Comparison of ENCODE assay signal across 9 cellular contexts in the genomic region with DNA sequence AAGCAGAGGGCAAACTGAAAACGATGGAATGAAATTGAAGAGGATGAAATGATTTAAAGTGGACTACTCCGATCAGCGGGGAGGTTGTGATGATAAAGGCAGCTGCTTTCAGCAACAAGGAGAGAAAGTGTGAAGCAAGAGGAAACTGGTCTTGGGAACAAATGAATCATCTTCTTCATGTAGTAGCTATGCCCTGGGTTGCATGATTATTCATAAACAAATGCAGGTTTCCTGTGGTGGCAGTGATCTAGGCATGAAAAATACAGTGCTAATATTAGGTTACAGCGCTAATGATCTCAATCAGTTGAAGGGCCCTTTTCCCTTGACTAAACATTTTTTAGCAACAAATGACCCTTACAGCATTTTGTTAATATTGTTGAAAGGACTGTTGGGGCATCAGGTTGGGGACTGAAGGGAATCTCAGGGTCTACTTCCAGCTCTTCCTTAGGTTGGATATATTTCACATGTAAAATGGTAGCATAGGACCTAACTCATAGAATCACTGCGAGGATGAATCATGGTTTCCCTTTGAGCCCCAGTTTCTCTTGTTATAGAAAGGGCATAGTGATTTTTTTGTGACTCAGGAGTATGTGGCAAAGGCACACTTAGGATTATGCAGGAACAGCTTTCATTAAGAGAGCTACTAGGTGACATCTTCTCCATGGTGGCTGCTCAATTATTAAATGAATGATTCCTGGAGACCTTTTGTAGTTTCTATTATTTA. TPM values are rescaled to one million over a fixed set of nuclear protein-coding genes. Genes with fewer than 3 reads are reported as not detected.
A peak's percentile ranks its signal among the peaks of the same experiment; 100 is the strongest.
DNase-seq lines count a peak whose midpoint lies in the region; ATAC-seq, FAIRE-seq and TF ChIP-seq lines count a peak whose summit lies in the region.
"Had no signal": no experiment of that assay in that cellular context is flagged by ENCODE, and none has a peak within 500 bp of the region (broad histone marks: within the 10 kb centered on the region; RNA-seq: fewer than 3 reads in every experiment).

No MANE protein-coding gene starts in this region.

- CTCF ChIA-PET in A549 (lab: Yijun Ruan, JAX), result interaction anchor here (1.1 to 1.4 kb wide), 3 partner anchors 9 to 209 kb away, joined by 3 to 9 read pairs (median 3); no protein-coding TSS in a partner anchor
- CTCF ChIA-PET in HEK293T (lab: Yijun Ruan, JAX), result interaction anchor here (0.6 to 1.5 kb wide), 4 partner anchors 13 to 264 kb away, joined by 3 to 5 read pairs (median 3); a partner anchor contains a TSS

- no peaks in the 10 kb centered on the region for H3K9me3 ChIP-seq in A549
- H3K9me3 ChIP-seq: adrenal gland had no signal

- no peak for TF ChIP-seq EP300 in A549 (IDR thresholded peaks at IDR 0.05)

- TF ChIP-seq RAD21 in A549 (conservative IDR thresholded peaks at IDR 0.05 in 1 of 2, IDR thresholded peaks at IDR 0.05 in 1 of 2), result no peak

- H3K4me3 Mint-ChIP-seq in activated T-cell treated with anti-CD3 and anti-CD28 coated beads, Interleukin-2, amount 50 U/mL, for 24 hours, result peak overlapping the region; percentile 74

- peaks cover 3% of the 10 kb centered on the region for H3K36me3 Mint-ChIP-seq in activated T-cell treated with anti-CD3 and anti-CD28 coated beads, Interleukin-2, amount 50 U/mL, for 24 hours (ENCODE audit: low read depth)

- no peak for TF ChIP-seq POLR2A in A549 (IDR thresholded peaks at IDR 0.05; ENCODE audit: low read length)

- DNase-seq in A549 (ENCODE audit: low read depth in 1 of 2, low spot score in 1 of 2), result no peak
- DNase-seq in activated T-cell treated with anti-CD3 and anti-CD28 coated beads, Interleukin-2, amount 50 U/mL, for 24 hours, result no peak
- DNase-seq in hepatic stellate cell (ENCODE audit: low spot score), result peak; percentile 57
- DNase-seq in HEK293T (ENCODE audit: extremely low spot score), result no peak
- DNase-seq in GOT3 (lab: John Stamatoyannopoulos, UW), result no peak

- H3K4me3 ChIP-seq in A549, result no peak overlapping the region

- WGBS in A549 (ENCODE audit: missing lambda C conversion rate), result 77% methylated on average over 5 of the region's 5 CpGs

- POLR2A ChIA-PET in A549 (lab: Yijun Ruan, JAX), result no interaction called here
- POLR2A ChIA-PET in HEK293T (lab: Yijun Ruan, JAX), result no interaction called here

- peaks cover 44% of the 10 kb centered on the region for H3K4me1 Mint-ChIP-seq in activated T-cell treated with anti-CD3 and anti-CD28 coated beads, Interleukin-2, amount 50 U/mL, for 24 hours (ENCODE audit: low read depth)

- H3K9me3 Mint-ChIP-seq in activated T-cell treated with anti-CD3 and anti-CD28 coated beads, Interleukin-2, amount 50 U/mL, for 24 hours, result no peaks in the 10 kb centered on the region

- peak overlapping the region; percentile 76 for H3K27ac Mint-ChIP-seq in activated T-cell treated with anti-CD3 and anti-CD28 coated beads, Interleukin-2, amount 50 U/mL, for 24 hours

- H3K4me1 ChIP-seq in A549, result peaks cover 15% of the 10 kb centered on the region; the same call in 2 of the 3 replicates

- H3K4me2 ChIP-seq in A549, result peak overlapping the region; percentile 17; the same call in 1 of the 3 replicates

- ATAC-seq in A549 (no peak), GM18519 (IDR thresholded peaks at IDR 0.05; ENCODE audit: low FRiP score, unreplicated experiment) (peak; percentile 39), HG03442 (IDR thresholded peaks at IDR 0.05; ENCODE audit: unreplicated experiment) (peak; percentile 61), HG03457 (IDR thresholded peaks at IDR 0.05; ENCODE audit: unreplicated experiment) (no peak)

- TF ChIP-seq CTCF in A549 (IDR thresholded peaks at IDR 0.05), result no peak

- no peak overlapping the region for H3K27ac ChIP-seq in A549

- FAIRE-seq in A549 (lab: Jason Lieb, UNC), result no peak

- H3K27me3 Mint-ChIP-seq in activated T-cell treated with anti-CD3 and anti-CD28 coated beads, Interleukin-2, amount 50 U/mL, for 24 hours, result no peaks in the 10 kb centered on the region

TF ChIP-seq in A549, 52 proteins besides CTCF, POLR2A, EP300 and RAD21 (continues in another document):
- TF ChIP-seq TFCP2L1 (CRISPR knock-in tag; IDR thresholded peaks at IDR 0.05), result no peak
- TF ChIP-seq ZSCAN20 (CRISPR knock-in tag; IDR thresholded peaks at IDR 0.05), result no peak
- no peak for TF ChIP-seq EHF (CRISPR knock-in tag; IDR thresholded peaks at IDR 0.05)
- TF ChIP-seq MAZ (IDR thresholded peaks at IDR 0.05; ENCODE audit: borderline replicate concordance, low read depth, low read length), result no peak
- no peak for TF ChIP-seq SMC3 (IDR thresholded peaks at IDR 0.05)
- TF ChIP-seq, protein P1, sequence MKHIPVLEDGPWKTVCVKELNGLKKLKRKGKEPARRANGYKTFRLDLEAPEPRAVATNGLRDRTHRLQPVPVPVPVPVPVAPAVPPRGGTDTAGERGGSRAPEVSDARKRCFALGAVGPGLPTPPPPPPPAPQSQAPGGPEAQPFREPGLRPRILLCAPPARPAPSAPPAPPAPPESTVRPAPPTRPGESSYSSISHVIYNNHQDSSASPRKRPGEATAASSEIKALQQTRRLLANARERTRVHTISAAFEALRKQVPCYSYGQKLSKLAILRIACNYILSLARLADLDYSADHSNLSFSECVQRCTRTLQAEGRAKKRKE (CRISPR knock-in tag; IDR thresholded peaks at IDR 0.05; ENCODE audit: low read depth), result no peak
- TF ChIP-seq, protein P2, sequence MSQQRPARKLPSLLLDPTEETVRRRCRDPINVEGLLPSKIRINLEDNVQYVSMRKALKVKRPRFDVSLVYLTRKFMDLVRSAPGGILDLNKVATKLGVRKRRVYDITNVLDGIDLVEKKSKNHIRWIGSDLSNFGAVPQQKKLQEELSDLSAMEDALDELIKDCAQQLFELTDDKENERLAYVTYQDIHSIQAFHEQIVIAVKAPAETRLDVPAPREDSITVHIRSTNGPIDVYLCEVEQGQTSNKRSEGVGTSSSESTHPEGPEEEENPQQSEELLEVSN (IDR thresholded peaks at IDR 0.05; ENCODE audit: borderline replicate concordance, low read depth), result no peak
- no peak for TF ChIP-seq ZFP36 (IDR thresholded peaks at IDR 0.05; ENCODE audit: borderline replicate concordance, partially characterized antibody)
- TF ChIP-seq, protein P3, sequence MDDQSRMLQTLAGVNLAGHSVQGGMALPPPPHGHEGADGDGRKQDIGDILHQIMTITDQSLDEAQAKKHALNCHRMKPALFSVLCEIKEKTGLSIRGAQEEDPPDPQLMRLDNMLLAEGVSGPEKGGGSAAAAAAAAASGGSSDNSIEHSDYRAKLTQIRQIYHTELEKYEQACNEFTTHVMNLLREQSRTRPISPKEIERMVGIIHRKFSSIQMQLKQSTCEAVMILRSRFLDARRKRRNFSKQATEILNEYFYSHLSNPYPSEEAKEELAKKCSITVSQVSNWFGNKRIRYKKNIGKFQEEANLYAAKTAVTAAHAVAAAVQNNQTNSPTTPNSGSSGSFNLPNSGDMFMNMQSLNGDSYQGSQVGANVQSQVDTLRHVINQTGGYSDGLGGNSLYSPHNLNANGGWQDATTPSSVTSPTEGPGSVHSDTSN (IDR thresholded peaks at IDR 0.05), result no peak
- no peak for TF ChIP-seq MYC (IDR thresholded peaks at IDR 0.05; ENCODE audit: borderline replicate concordance, low read length)

TF ChIP-seq in HEK293T, 16 proteins besides CTCF, POLR2A, EP300 and RAD21:
- TF ChIP-seq, protein P4, sequence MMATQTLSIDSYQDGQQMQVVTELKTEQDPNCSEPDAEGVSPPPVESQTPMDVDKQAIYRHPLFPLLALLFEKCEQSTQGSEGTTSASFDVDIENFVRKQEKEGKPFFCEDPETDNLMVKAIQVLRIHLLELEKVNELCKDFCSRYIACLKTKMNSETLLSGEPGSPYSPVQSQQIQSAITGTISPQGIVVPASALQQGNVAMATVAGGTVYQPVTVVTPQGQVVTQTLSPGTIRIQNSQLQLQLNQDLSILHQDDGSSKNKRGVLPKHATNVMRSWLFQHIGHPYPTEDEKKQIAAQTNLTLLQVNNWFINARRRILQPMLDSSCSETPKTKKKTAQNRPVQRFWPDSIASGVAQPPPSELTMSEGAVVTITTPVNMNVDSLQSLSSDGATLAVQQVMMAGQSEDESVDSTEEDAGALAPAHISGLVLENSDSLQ (IDR thresholded peaks at IDR 0.05), result no peak
- TF ChIP-seq ELF4 (IDR thresholded peaks at IDR 0.05) (no peak), TARDBP (IDR thresholded peaks at IDR 0.05) (no peak), FOXM1 (IDR thresholded peaks at IDR 0.05; ENCODE audit: borderline replicate concordance) (no peak), LEF1 (IDR thresholded peaks at IDR 0.05; ENCODE audit: borderline replicate concordance) (no peak), NFRKB (IDR thresholded peaks at IDR 0.05) (no peak), ZNF384 (IDR thresholded peaks at IDR 0.05) (no peak), FOXA1 (IDR thresholded peaks at IDR 0.05) (no peak)

RNA-seq across cellular contexts. Expression of a gene that starts 1.9 kb away (rescaled TPM):
- polyA plus RNA-seq in A549 (2011; rRNA removed), result 11.9 and 14.9 TPM in 2 replicates
- polyA plus RNA-seq in A549 (2012; cell fraction: cytosol; rRNA removed), result 1.6 and 1.9 TPM in 2 replicates
- polyA plus RNA-seq in A549 (2012; cell fraction: nucleus; rRNA removed), result 0.84 and 1.2 TPM in 2 replicates
- polyA plus RNA-seq in A549 (2017; fragmentation: RNase III; extraction: RNeasy Plus Mini Kit Qiagen cat#74134 plus additional on column Dnase treatment), result 6.9 to 7.4 TPM (median 7.1 TPM) in 3 replicates
- 16.1 and 16.7 TPM in 2 replicates for polyA minus RNA-seq in A549 (2011; rRNA and poly(A)+ RNA removed)

Comparison
In these comparisons a context has a peak if more than half of its experiments do, and no peak if none do; other contexts are left out.
1. ATAC-seq: peak in GM18519 (single experiment) and HG03442 (single experiment); none in A549 (0 of 2) and HG03457 (single experiment).